ENCODE assay signal across 8 cellular contexts in genomic region chr16:66344533-66345145, GRCh38. TPM values are rescaled to one million over a fixed set of nuclear protein-coding genes. Genes with fewer than 3 reads are reported as not detected.
A peak's percentile ranks its signal among the peaks of the same experiment; 100 is the strongest.
DNase-seq lines count a peak whose midpoint lies in the region; ATAC-seq and TF ChIP-seq lines count a peak whose summit lies in the region.

No MANE protein-coding gene starts in this region.

- no peak for TF ChIP-seq POLR2A in gastroesophageal sphincter (IDR thresholded peaks at IDR 0.05)

- H3K9ac ChIP-seq in Karpas-422 (ENCODE audit: low read length): no peak overlapping the region
- H3K9ac ChIP-seq in smooth muscle cell (ENCODE audit: low read depth): no peak overlapping the region

- TF ChIP-seq CTCF in gastroesophageal sphincter (IDR thresholded peaks at IDR 0.05): peak in 3 of 4 experiments; percentile 28 to 69 (median 64)
- peak; percentile 90 for TF ChIP-seq CTCF in smooth muscle cell (IDR thresholded peaks at IDR 0.05; ENCODE audit: borderline replicate concordance, insufficient read depth, poor library complexity, severe bottlenecking)

- H3K79me2 ChIP-seq in Karpas-422 (ENCODE audit: low read length): no peaks in the 10 kb centered on the region
- no peaks in the 10 kb centered on the region for H3K79me2 ChIP-seq in smooth muscle cell (ENCODE audit: low read depth)

- 27 to 62% methylated on average over 3 to 9 of the region's 14 CpGs for WGBS in gastroesophageal sphincter (ENCODE audit: low coverage in 1 of 2), 2 donors
- WGBS in smooth muscle cell (ENCODE audit: low lambda C conversion rate): 53% methylated on average over 14 of the region's 14 CpGs

- H2AFZ ChIP-seq in Karpas-422 (ENCODE audit: low read length) (no peak overlapping the region), smooth muscle cell (ENCODE audit: low read depth) (no peak overlapping the region)

- H4K20me1 ChIP-seq in Karpas-422 (ENCODE audit: insufficient read depth, low read depth, low read length) (no peaks in the 10 kb centered on the region), smooth muscle cell (ENCODE audit: low read depth) (no peaks in the 10 kb centered on the region)

- H3K4me3 ChIP-seq in Karpas-422 (ENCODE audit: low read length) (no peak overlapping the region), gastroesophageal sphincter (no peak overlapping the region), smooth muscle cell (no peak overlapping the region)

- H3K36me3 ChIP-seq in Karpas-422 (ENCODE audit: insufficient read depth, low read length): no peaks in the 10 kb centered on the region
- H3K36me3 ChIP-seq in gastroesophageal sphincter: no peaks in the 10 kb centered on the region
- H3K36me3 ChIP-seq in smooth muscle cell (ENCODE audit: low read depth): no peaks in the 10 kb centered on the region

- no peaks in the 10 kb centered on the region for H3K9me2 ChIP-seq in Karpas-422 (replicated peaks; ENCODE audit: insufficient read depth, low read length)

- no peaks in the 10 kb centered on the region for H3F3A ChIP-seq in smooth muscle cell (ENCODE audit: low read depth)

- no peaks in the 10 kb centered on the region for H3K27me3 ChIP-seq in Karpas-422 (ENCODE audit: low read length)
- peaks cover 7% of the 10 kb centered on the region for H3K27me3 ChIP-seq in gastroesophageal sphincter
- peaks cover 4% of the 10 kb centered on the region for H3K27me3 ChIP-seq in smooth muscle cell (ENCODE audit: low read depth)

- H3K27ac ChIP-seq in Karpas-422 (ENCODE audit: low read length) (no peak overlapping the region), gastroesophageal sphincter (no peak overlapping the region), smooth muscle cell (ENCODE audit: low read depth) (no peak overlapping the region)

- no peak for TF ChIP-seq EP300 in gastroesophageal sphincter (IDR thresholded peaks at IDR 0.05)

- H3K4me2 ChIP-seq in Karpas-422 (ENCODE audit: low read depth, low read length, poor library complexity, severe bottlenecking) (no peak overlapping the region), smooth muscle cell (no peak overlapping the region)

- DNase-seq in NCI-H510A treated with DMSO at 0.1 percent for 48 hours (lab: John Stamatoyannopoulos, UW) (peak; percentile 48), NCI-H510A (lab: John Stamatoyannopoulos, UW) (no peak), Karpas-422 (peak; percentile 77), smooth muscle cell (lab: John Stamatoyannopoulos, UW; ENCODE audit: unreplicated experiment) (no peak)
- DNase-seq in activated CD4-positive, alpha-beta T cell treated with anti-CD3 and anti-CD28 coated beads for 4 hours: peak; percentile 41 to 48

- ATAC-seq in gastroesophageal sphincter: no peak
- no peak for ATAC-seq in HG03378 (IDR thresholded peaks at IDR 0.05; ENCODE audit: unreplicated experiment)
- no peak for ATAC-seq in GM18502 (IDR thresholded peaks at IDR 0.05; ENCODE audit: poor library complexity, unreplicated experiment)

- H3K4me1 ChIP-seq in Karpas-422 (ENCODE audit: low read length) (no peaks in the 10 kb centered on the region), gastroesophageal sphincter (no peaks in the 10 kb centered on the region), smooth muscle cell (ENCODE audit: low read depth) (no peaks in the 10 kb centered on the region)

- H3K9me3 ChIP-seq in Karpas-422 (ENCODE audit: low read length) (no peaks in the 10 kb centered on the region), gastroesophageal sphincter (no peaks in the 10 kb centered on the region), smooth muscle cell (replicated peaks; ENCODE audit: low read depth) (no peaks in the 10 kb centered on the region)

RNA-seq across cellular contexts. Expression of gene CDH5, which starts 21.9 kb away (rescaled TPM):
- total RNA-seq in Karpas-422 (2014; rRNA removed; shearing (Covaris generic); ENCODE audit: low replicate concordance): not detected in 2 replicates
- total RNA-seq in gastroesophageal sphincter (10 to 100 TPM; 16.2 to 50.1 (median 38.5) TPM), smooth muscle cell (not detected in 2 replicates)
- not detected in 2 replicates for polyA plus RNA-seq in smooth muscle cell

Comparison
In these comparisons a context has a peak if more than half of its experiments do, and no peak if none do; other contexts are left out.
1. DNase-seq: peak in NCI-H510A treated with DMSO at 0.1 percent for 48 hours (single experiment), Karpas-422 (single experiment) and activated CD4-positive, alpha-beta T cell treated with anti-CD3 and anti-CD28 coated beads for 4 hours (2 of 2); none in NCI-H510A (single experiment) and smooth muscle cell (single experiment).
2. RNA of gene CDH5, which starts 21.9 kb away (total RNA-seq): 16.2 to 50.1 TPM in gastroesophageal sphincter; not detected in Karpas-422 and not detected in smooth muscle cell; every median in the first group is over 10 times any median in the second.